In genomic region chr17:67289174-67289876, GRCh38 we compare ENCODE assay signal across 10 cellular contexts. TPM values are rescaled to one million over a fixed set of nuclear protein-coding genes. Genes with fewer than 3 reads are reported as not detected.
DNase-seq lines count a peak whose midpoint lies in the region; ATAC-seq lines count a peak whose summit lies in the region.
"Had no signal": no experiment of that assay in that cellular context is flagged by ENCODE, and none has a peak within 500 bp of the region (broad histone marks: within the 10 kb centered on the region; RNA-seq: fewer than 3 reads in every experiment).

No MANE protein-coding gene starts in this region.

- 2 to 7% methylated on average over 13 to 14 of the region's 14 CpGs for WGBS in GM23248 (ENCODE audit: low coverage in 1 of 2, low lambda C conversion rate in 2 of 2, missing lambda C conversion rate in 2 of 2), 2 experiments

- H3K4me2 ChIP-seq in GM23248 (ENCODE audit: unreplicated experiment) = peak overlapping the region; percentile 59

- ATAC-seq in stimulated activated naive B cell treated with anti-CD40 and anti-IgM and Interleukin-4, amounts not matched to agents 10 μg/mL and 1 μg/mL and 100 μg/mL, for 72 hours (replicated peaks) = no peak
- no peak for ATAC-seq in naive thymus-derived CD8-positive, alpha-beta T cell
- ATAC-seq in GM18520 (IDR thresholded peaks at IDR 0.05; ENCODE audit: unreplicated experiment) = no peak
- ATAC-seq: activated CD4-positive, alpha-beta T cell treated with anti-CD3 and anti-CD28 coated beads for 36 hours had no signal

- no peaks in the 10 kb centered on the region for H3K36me3 ChIP-seq in GM23248 (ENCODE audit: low read depth)

- H3K4me3 Mint-ChIP-seq in stimulated activated naive B cell treated with anti-CD40 and anti-IgM and Interleukin-4, amounts not matched to agents 10 μg/mL and 1 μg/mL and 100 μg/mL, for 72 hours = no peak overlapping the region
- H3K4me3 Mint-ChIP-seq in naive thymus-derived CD8-positive, alpha-beta T cell = no peak overlapping the region
- H3K4me3 Mint-ChIP-seq: activated CD4-positive, alpha-beta T cell treated with anti-CD3 and anti-CD28 coated beads for 36 hours had no signal

- no peaks in the 10 kb centered on the region for H3K27me3 Mint-ChIP-seq in stimulated activated naive B cell treated with anti-CD40 and anti-IgM and Interleukin-4, amounts not matched to agents 10 μg/mL and 1 μg/mL and 100 μg/mL, for 72 hours
- H3K27me3 Mint-ChIP-seq in naive thymus-derived CD8-positive, alpha-beta T cell = peaks cover 0 to 2% (median 0%) of the 10 kb centered on the region in 5 donors
- H3K27me3 Mint-ChIP-seq: activated CD4-positive, alpha-beta T cell treated with anti-CD3 and anti-CD28 coated beads for 36 hours had no signal

- no peaks in the 10 kb centered on the region for H4K20me1 ChIP-seq in GM23248 (ENCODE audit: insufficient read depth)

- H3K4me1 Mint-ChIP-seq in stimulated activated naive B cell treated with anti-CD40 and anti-IgM and Interleukin-4, amounts not matched to agents 10 μg/mL and 1 μg/mL and 100 μg/mL, for 72 hours = peaks cover 10 to 17% of the 10 kb centered on the region in 2 donors
- peaks cover 0 to 11% (median 1%) of the 10 kb centered on the region in 4 donors for H3K4me1 Mint-ChIP-seq in naive thymus-derived CD8-positive, alpha-beta T cell
- H3K4me1 Mint-ChIP-seq: activated CD4-positive, alpha-beta T cell treated with anti-CD3 and anti-CD28 coated beads for 36 hours had no signal

- no peaks in the 10 kb centered on the region for H3K36me3 Mint-ChIP-seq in stimulated activated naive B cell treated with anti-CD40 and anti-IgM and Interleukin-4, amounts not matched to agents 10 μg/mL and 1 μg/mL and 100 μg/mL, for 72 hours
- no peaks in the 10 kb centered on the region for H3K36me3 Mint-ChIP-seq in naive thymus-derived CD8-positive, alpha-beta T cell

- H3K9me2 ChIP-seq in GM23248 (ENCODE audit: insufficient read depth) = no peaks in the 10 kb centered on the region

- no peaks in the 10 kb centered on the region for H3K27me3 ChIP-seq in GM23248 (replicated peaks; ENCODE audit: insufficient read depth)

- no peak overlapping the region for H3K27ac ChIP-seq in GM23248

- POLR2A ChIA-PET in naive thymus-derived CD8-positive, alpha-beta T cell (lab: Charles Lee) = interaction anchor here (0.5 to 0.7 kb wide), 2 partner anchors 54 to 106 kb away, joined by 5 to 6 read pairs; no protein-coding TSS in a partner anchor

- no peaks in the 10 kb centered on the region for H3K79me2 ChIP-seq in GM23248 (ENCODE audit: insufficient read depth)

- peak overlapping the region; percentile 44; the same call in 1 of the 2 replicates for H3K4me3 ChIP-seq in GM23248

- no peaks in the 10 kb centered on the region for H3K9me3 ChIP-seq in GM23248 (ENCODE audit: low read depth)

- H3K9me3 Mint-ChIP-seq in stimulated activated naive B cell treated with anti-CD40 and anti-IgM and Interleukin-4, amounts not matched to agents 10 μg/mL and 1 μg/mL and 100 μg/mL, for 72 hours = no peaks in the 10 kb centered on the region
- no peaks in the 10 kb centered on the region for H3K9me3 Mint-ChIP-seq in naive thymus-derived CD8-positive, alpha-beta T cell

- H3K4me1 ChIP-seq in GM23248 (ENCODE audit: insufficient read depth) = peaks cover 8% of the 10 kb centered on the region

- DNase-seq in GM23248 (peak; percentile 76), brain pericyte (ENCODE audit: low read depth, low spot score) (peak; percentile 75), iris pigment epithelial cell (ENCODE audit: low read depth) (peak; percentile 54), NCI-H1930 (lab: John Stamatoyannopoulos, UW) (no peak), NCI-H748 (lab: John Stamatoyannopoulos, UW; ENCODE audit: unreplicated experiment) (no peak)
- no peak for DNase-seq in stimulated activated naive B cell treated with anti-CD40 and anti-IgM and Interleukin-4, amounts not matched to agents 10 μg/mL and 1 μg/mL and 100 μg/mL, for 72 hours
- DNase-seq in naive thymus-derived CD8-positive, alpha-beta T cell = no peak
- DNase-seq: activated CD4-positive, alpha-beta T cell treated with anti-CD3 and anti-CD28 coated beads for 36 hours; KBM-7 had no signal

- H3K27ac Mint-ChIP-seq in stimulated activated naive B cell treated with anti-CD40 and anti-IgM and Interleukin-4, amounts not matched to agents 10 μg/mL and 1 μg/mL and 100 μg/mL, for 72 hours = peak overlapping the region; percentile 43
- H3K27ac Mint-ChIP-seq in naive thymus-derived CD8-positive, alpha-beta T cell = peak overlapping the region in 2 of 10 donors; percentile 29 to 62
- H3K27ac Mint-ChIP-seq: activated CD4-positive, alpha-beta T cell treated with anti-CD3 and anti-CD28 coated beads for 36 hours had no signal

- peak overlapping the region; percentile 47 for H2AFZ ChIP-seq in GM23248

- no peak overlapping the region for H3K9ac ChIP-seq in GM23248

- in situ Hi-C loops in GM23248 (cut with MboI) = no loop called here

- H3F3A ChIP-seq in GM23248 (ENCODE audit: insufficient read depth) = no peaks in the 10 kb centered on the region

RNA-seq across cellular contexts. Expression of gene HELZ, which starts 44.3 kb away (rescaled TPM):
- total RNA-seq in GM23248 (2014; rRNA removed; shearing (Covaris generic)) = 23.9 and 31.0 TPM in 2 replicates
- 23.2 and 25.4 TPM in 2 replicates for polyA plus RNA-seq in GM23248 (2016; fragmentation: Nextera tagmentation; extraction: Ambion mirVana)
- 10 to 100 TPM; 69.0 to 75.1 TPM for total RNA-seq in naive thymus-derived CD8-positive, alpha-beta T cell
- 10 to 100 TPM; 43.0 to 48.6 (median 45.8) TPM for polyA plus RNA-seq in naive thymus-derived CD8-positive, alpha-beta T cell

Comparison
In these comparisons a context has a peak if more than half of its experiments do, and no peak if none do; other contexts are left out.
1. DNase-seq: peak in GM23248 (single experiment), brain pericyte (single experiment) and iris pigment epithelial cell (single experiment); none in stimulated activated naive B cell treated with anti-CD40 and anti-IgM and Interleukin-4, amounts not matched to agents 10 μg/mL and 1 μg/mL and 100 μg/mL, for 72 hours (single experiment), naive thymus-derived CD8-positive, alpha-beta T cell (0 of 10), NCI-H1930 (0 of 2) and NCI-H748 (single experiment).